8 cellular contexts compared by ENCODE assay signal in genomic region chr4:108172231-108172779, GRCh38. TPM values are rescaled to one million over a fixed set of nuclear protein-coding genes. Genes with fewer than 3 reads are reported as not detected.
A peak's percentile ranks its signal among the peaks of the same experiment; 100 is the strongest.
DNase-seq lines count a peak whose midpoint lies in the region; ATAC-seq and TF ChIP-seq lines count a peak whose summit lies in the region.

No MANE protein-coding gene starts in this region.

- H3K27ac ChIP-seq in SU-DHL-6 (ENCODE audit: low read depth, low read length): no peak overlapping the region
- H3K27ac ChIP-seq in ectodermal cell (ENCODE audit: insufficient read depth, low read depth, low read length, poor library complexity, severe bottlenecking): peak overlapping the region; percentile 58

- TF ChIP-seq CTCF in GM12874 (IDR thresholded peaks at IDR 0.05; ENCODE audit: insufficient read depth, low read depth, low read length) (peak; percentile 27; the same call in 1 of the 2 replicates), SU-DHL-6 (IDR thresholded peaks at IDR 0.05; ENCODE audit: insufficient read depth, low read length, poor library complexity, severe bottlenecking) (no peak)

- peaks cover 34% of the 10 kb centered on the region for H3K4me1 ChIP-seq in ectodermal cell (ENCODE audit: control insufficient read depth, insufficient read depth, low read length)

- H3K27me3 Mint-ChIP-seq in naive thymus-derived CD8-positive, alpha-beta T cell: peaks cover 0 to 24% (median 0%) of the 10 kb centered on the region in 5 donors

- 0 to 1% methylated on average over 43 to 47 of the region's 47 CpGs for WGBS in ectodermal cell, 2 experiments

- H3K9me2 ChIP-seq in SU-DHL-6 (replicated peaks; ENCODE audit: insufficient read depth, low read length): no peaks in the 10 kb centered on the region

- POLR2A ChIA-PET in naive thymus-derived CD8-positive, alpha-beta T cell (lab: Charles Lee): interaction anchor here (0.5 to 11.3 kb wide), 31 partner anchors 13 to 1388 kb away, joined by 3 to 206 read pairs (median 5); partner anchors contain the start of genes MCUB and RPL34

- no peaks in the 10 kb centered on the region for H3K9me3 Mint-ChIP-seq in naive thymus-derived CD8-positive, alpha-beta T cell

- peak overlapping the region; percentile 80 to 99 (median 96) for H3K27ac Mint-ChIP-seq in naive thymus-derived CD8-positive, alpha-beta T cell

- H3K4me3 ChIP-seq in SU-DHL-6 (ENCODE audit: insufficient read depth, low read length, poor library complexity, severe bottlenecking) (no peak overlapping the region), ectodermal cell (ENCODE audit: insufficient read depth, low read depth, low read length) (peak overlapping the region; percentile 51)

- H3K79me2 ChIP-seq in SU-DHL-6 (ENCODE audit: insufficient read depth, low read length): peaks cover 3% of the 10 kb centered on the region; the same call in 1 of the 2 replicates

- peak overlapping the region; percentile 89 for H3K4me2 ChIP-seq in SU-DHL-6 (ENCODE audit: low read depth, low read length, poor library complexity, severe bottlenecking)

- H2AFZ ChIP-seq in SU-DHL-6 (ENCODE audit: low read depth, low read length, severe bottlenecking): peak overlapping the region; percentile 93

- H3K36me3 Mint-ChIP-seq in naive thymus-derived CD8-positive, alpha-beta T cell: peaks cover under 1 to 17% (median 6%) of the 10 kb centered on the region in 3 donors

- H3K27me3 ChIP-seq in SU-DHL-6 (ENCODE audit: low read length) (no peaks in the 10 kb centered on the region), ectodermal cell (ENCODE audit: control insufficient read depth, insufficient read depth, low read length, poor library complexity, severe bottlenecking) (peaks cover 60% of the 10 kb centered on the region)

- H4K20me1 ChIP-seq in SU-DHL-6 (ENCODE audit: low read depth, low read length): no peaks in the 10 kb centered on the region

- H3K9me3 ChIP-seq in SU-DHL-6 (ENCODE audit: insufficient read depth, low read length): no peaks in the 10 kb centered on the region
- H3K9me3 ChIP-seq in ectodermal cell (ENCODE audit: control insufficient read depth, low read length): no peaks in the 10 kb centered on the region

- H3K4me1 Mint-ChIP-seq in naive thymus-derived CD8-positive, alpha-beta T cell: peaks cover 30 to 57% (median 51%) of the 10 kb centered on the region in 4 donors

- 0 out of 2 replicates have a peak, but pooled peaks cover 12% of the 10 kb centered on the region for H3F3A ChIP-seq in SU-DHL-6 (ENCODE audit: insufficient read depth)

- peak overlapping the region; percentile 72; the same call in 1 of the 2 replicates for H3K9ac ChIP-seq in SU-DHL-6 (ENCODE audit: low read length)

- DNase-seq in naive thymus-derived CD8-positive, alpha-beta T cell: peak in 4 of 10 donors; percentile 17 to 39 (median 35)
- DNase-seq in mesenteric fat pad (ENCODE audit: low spot score) (no peak), NCI-H1694 (lab: John Stamatoyannopoulos, UW) (no peak), DMS153 (lab: John Stamatoyannopoulos, UW) (no peak)

- H3K36me3 ChIP-seq in SU-DHL-6 (ENCODE audit: low read length): no peaks in the 10 kb centered on the region
- H3K36me3 ChIP-seq in ectodermal cell (ENCODE audit: control insufficient read depth, insufficient read depth, low read length): no peaks in the 10 kb centered on the region

- peak overlapping the region; percentile 95 to 100 (median 97) for H3K4me3 Mint-ChIP-seq in naive thymus-derived CD8-positive, alpha-beta T cell

- peak; percentile 34 for ATAC-seq in HG02678 (IDR thresholded peaks at IDR 0.05; ENCODE audit: unreplicated experiment)
- ATAC-seq in naive thymus-derived CD8-positive, alpha-beta T cell: peak in 1 of 2 donors; percentile 8

RNA-seq across cellular contexts. Expression of gene LEF1, which starts 3.6 kb away (rescaled TPM):
- 72.9 TPM for polyA plus RNA-seq in ectodermal cell (2013, experiment 1 of 4)
- 74.9 TPM for polyA plus RNA-seq in ectodermal cell (2013, experiment 2 of 4)
- polyA plus RNA-seq in ectodermal cell (2013, experiment 3 of 4): 69.3 TPM
- 82.9 TPM for polyA plus RNA-seq in ectodermal cell (2013, experiment 4 of 4)
- 100 to 1,000 TPM; 828 to 859 TPM for total RNA-seq in naive thymus-derived CD8-positive, alpha-beta T cell
- 100 to 1,000 TPM; 400 to 836 (median 554) TPM for polyA plus RNA-seq in naive thymus-derived CD8-positive, alpha-beta T cell
- 3.1 TPM for total RNA-seq in mesenteric fat pad

Comparison
In these comparisons a context has a peak if more than half of its experiments do, and no peak if none do; other contexts are left out.
1. RNA of gene LEF1, which starts 3.6 kb away (total RNA-seq): 828 to 859 TPM in naive thymus-derived CD8-positive, alpha-beta T cell; 3.1 TPM in mesenteric fat pad (single experiment); every median in the first group is over 100 times any median in the second.